ENCODE assay signal across 15 cellular contexts in genomic region chr14:28242895-28243294, GRCh38.
"Had no signal": no experiment of that assay in that cellular context is flagged by ENCODE, and none has a peak within 500 bp of the region (broad histone marks: within the 10 kb centered on the region; RNA-seq: fewer than 3 reads in every experiment).

No MANE protein-coding gene starts in this region.

- H3K27me3 ChIP-seq: neural progenitor cell, upper lobe of left lung had no signal

- H3K36me3 ChIP-seq: neural progenitor cell, upper lobe of left lung had no signal

- H3K4me3 Mint-ChIP-seq: activated CD8-positive, alpha-beta memory T cell treated with anti-CD3 and anti-CD28 coated beads, Interleukin-2, amount 10 ng/mL, durations not matched to agents 7 days and 5 days; activated naive CD8-positive, alpha-beta T cell; activated T-cell treated with anti-CD3 and anti-CD28 coated beads, Interleukin-2, amount 50 U/mL, for 24 hours; dendritic cell treated with granulocyte-macrophage colony-stimulating factor and Interleukin-4, amounts not matched to agents 40 ng/mL and 50 ng/mL, for 4 days; neural progenitor cell; stimulated activated naive CD8-positive, alpha-beta T cell treated with anti-CD3 and anti-CD28 coated beads, Interleukin-15, Interleukin-2, amounts not matched to agents 100 ng/mL and 50 ng/mL, for 24 hours had no signal

- H2AFZ ChIP-seq: neural progenitor cell, parathyroid adenoma had no signal

- H3K27ac ChIP-seq: neural progenitor cell, parathyroid adenoma, upper lobe of left lung had no signal

- H3K79me2 ChIP-seq: parathyroid adenoma had no signal

- H3K4me2 ChIP-seq: neural progenitor cell had no signal

- H3K27me3 Mint-ChIP-seq: activated CD8-positive, alpha-beta memory T cell treated with anti-CD3 and anti-CD28 coated beads, Interleukin-2, amount 10 ng/mL, durations not matched to agents 7 days and 5 days; activated naive CD8-positive, alpha-beta T cell; activated T-cell treated with anti-CD3 and anti-CD28 coated beads, Interleukin-2, amount 50 U/mL, for 24 hours; dendritic cell treated with granulocyte-macrophage colony-stimulating factor and Interleukin-4, amounts not matched to agents 40 ng/mL and 50 ng/mL, for 4 days; stimulated activated naive CD8-positive, alpha-beta T cell treated with anti-CD3 and anti-CD28 coated beads, Interleukin-15, Interleukin-2, amounts not matched to agents 100 ng/mL and 50 ng/mL, for 24 hours had no signal

- H3K36me3 Mint-ChIP-seq: activated CD8-positive, alpha-beta memory T cell treated with anti-CD3 and anti-CD28 coated beads, Interleukin-2, amount 10 ng/mL, durations not matched to agents 7 days and 5 days; activated naive CD8-positive, alpha-beta T cell; neural progenitor cell had no signal

- H3K9ac ChIP-seq: neural progenitor cell, parathyroid adenoma had no signal

- H3K4me1 Mint-ChIP-seq: activated CD8-positive, alpha-beta memory T cell treated with anti-CD3 and anti-CD28 coated beads, Interleukin-2, amount 10 ng/mL, durations not matched to agents 7 days and 5 days; neural progenitor cell had no signal

- H3K27ac Mint-ChIP-seq: activated CD8-positive, alpha-beta memory T cell treated with anti-CD3 and anti-CD28 coated beads, Interleukin-2, amount 10 ng/mL, durations not matched to agents 7 days and 5 days; activated naive CD8-positive, alpha-beta T cell; activated T-cell treated with anti-CD3 and anti-CD28 coated beads, Interleukin-2, amount 50 U/mL, for 24 hours; dendritic cell treated with granulocyte-macrophage colony-stimulating factor and Interleukin-4, amounts not matched to agents 40 ng/mL and 50 ng/mL, for 4 days; neural progenitor cell; stimulated activated naive CD8-positive, alpha-beta T cell treated with anti-CD3 and anti-CD28 coated beads, Interleukin-15, Interleukin-2, amounts not matched to agents 100 ng/mL and 50 ng/mL, for 24 hours had no signal

- H3K4me3 ChIP-seq: neural progenitor cell, upper lobe of left lung had no signal

- DNase-seq: activated CD4-positive, alpha-beta T cell treated with anti-CD3 and anti-CD28 coated beads, Interleukin-2, amount 50 U/mL, for 48 hours; activated CD4-positive, CD25-positive, alpha-beta regulatory T cell treated with anti-CD3 and anti-CD28 coated beads, Interleukin-2, amount 50 U/mL, for 72 hours; activated CD8-positive, alpha-beta memory T cell treated with anti-CD3 and anti-CD28 coated beads, Interleukin-2, amount 10 ng/mL, durations not matched to agents 7 days and 5 days; activated gamma-delta T cell; activated T-cell treated with anti-CD3 and anti-CD28 coated beads, Interleukin-2, amount 50 U/mL, for 24 hours; cerebellar nuclear complex; retina; stimulated activated CD4-positive, alpha-beta T cell treated with anti-CD3 and anti-CD28 coated beads, Interleukin-15, amount 100 ng/mL, for 24 hours; stimulated activated CD4-positive, alpha-beta T cell treated with anti-CD3 and anti-CD28 coated beads, Interleukin-4, amount 100 ng/mL, for 24 hours; upper lobe of left lung had no signal

- H3K4me1 ChIP-seq: neural progenitor cell, parathyroid adenoma, upper lobe of left lung had no signal
